ENCODE assay signal across 19 cellular contexts in genomic region chr5:157877821-157878220, GRCh38.
"Had no signal": no experiment of that assay in that cellular context is flagged by ENCODE, and none has a peak within 500 bp of the region (broad histone marks: within the 10 kb centered on the region; RNA-seq: fewer than 3 reads in every experiment).

No MANE protein-coding gene starts in this region.

- ATAC-seq: activated CD8-positive, alpha-beta memory T cell treated with anti-CD3 and anti-CD28 coated beads, Interleukin-2, amount 10 ng/mL, durations not matched to agents 7 days and 5 days; body of pancreas; left lung; naive thymus-derived CD4-positive, alpha-beta T cell had no signal

- H3K4me1 ChIP-seq: adrenal gland, body of pancreas, colonic mucosa, left lung, parathyroid adenoma, spleen had no signal

- H3K79me2 ChIP-seq: parathyroid adenoma had no signal

- H3K27ac ChIP-seq: adrenal gland, body of pancreas, colonic mucosa, parathyroid adenoma, sigmoid colon, WERI-Rb-1 had no signal

- H2AFZ ChIP-seq: parathyroid adenoma had no signal

- H3K4me3 ChIP-seq: adrenal gland, body of pancreas, colonic mucosa, left lung, sigmoid colon, spleen had no signal

- DNase-seq: activated CD4-positive, alpha-beta memory T cell treated with anti-CD3 and anti-CD28 coated beads for 36 hours; activated CD8-positive, alpha-beta memory T cell treated with anti-CD3 and anti-CD28 coated beads, Interleukin-2, amount 10 ng/mL, durations not matched to agents 7 days and 5 days; activated effector memory CD4-positive, alpha-beta T cell treated with Interleukin-2 at 50 U/mL for 16 hours; activated naive CD4-positive, alpha-beta T cell treated with anti-CD3 and anti-CD28 coated beads, Interleukin-2, amount 50 U/mL, for 16 hours; activated T-cell treated with anti-CD3 and anti-CD28 coated beads, Interleukin-2, amount 50 U/mL, for 1 hour; adrenal gland; body of pancreas; caudate nucleus; colonic mucosa; foreskin fibroblast; hypothalamus; kidney; left lung; mammary epithelial cell; naive thymus-derived CD4-positive, alpha-beta T cell; sigmoid colon; spleen; WERI-Rb-1 had no signal

- H3K9ac ChIP-seq: parathyroid adenoma had no signal

- H3K27me3 ChIP-seq: adrenal gland, body of pancreas, colonic mucosa, left lung, sigmoid colon, spleen had no signal

- H3K9me3 ChIP-seq: adrenal gland, body of pancreas, colonic mucosa, left lung, sigmoid colon had no signal

- H3K36me3 ChIP-seq: adrenal gland, colonic mucosa, left lung, sigmoid colon, spleen, WERI-Rb-1 had no signal
